Comparison of ENCODE assay signal across 1 cellular context in the genomic region with DNA sequence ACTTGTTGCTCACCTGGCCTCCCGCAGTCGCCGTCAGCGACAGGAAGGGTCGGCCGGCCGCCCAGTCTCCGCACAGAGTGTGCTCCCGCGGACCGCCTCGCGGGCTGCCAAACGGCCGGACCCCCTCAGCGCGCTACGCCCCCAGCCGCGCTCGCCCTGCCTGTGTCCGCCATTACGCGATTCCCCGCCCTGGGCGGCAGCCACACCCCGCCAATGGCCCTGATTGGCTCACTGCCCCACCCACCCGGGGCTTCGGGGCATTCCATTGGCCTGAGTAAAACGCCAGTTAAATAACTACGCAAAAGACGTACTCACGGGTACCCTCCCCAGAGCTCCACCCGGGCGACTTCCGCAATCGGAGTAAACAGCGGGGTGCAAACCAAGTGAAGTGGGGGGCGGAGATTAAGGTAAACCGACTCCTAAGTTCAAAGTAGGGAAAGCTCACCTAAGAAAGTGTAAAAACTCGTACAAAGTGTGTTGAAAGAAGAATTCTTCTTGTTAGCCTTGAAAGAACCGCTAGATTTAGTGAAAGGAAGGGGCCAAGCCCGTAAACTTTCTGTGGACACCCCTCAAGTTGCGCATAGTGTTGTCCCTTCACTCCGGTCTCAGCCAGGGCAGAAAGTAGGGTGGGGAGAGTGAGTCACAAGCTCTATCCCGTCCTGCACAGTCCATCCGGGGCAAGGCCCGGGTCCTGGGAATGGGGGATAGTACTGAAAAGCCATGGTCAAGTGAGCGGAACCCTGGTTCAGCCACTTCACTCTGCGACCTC.
TF ChIP-seq lines count a peak whose summit lies in the region.

A gene with protein sequence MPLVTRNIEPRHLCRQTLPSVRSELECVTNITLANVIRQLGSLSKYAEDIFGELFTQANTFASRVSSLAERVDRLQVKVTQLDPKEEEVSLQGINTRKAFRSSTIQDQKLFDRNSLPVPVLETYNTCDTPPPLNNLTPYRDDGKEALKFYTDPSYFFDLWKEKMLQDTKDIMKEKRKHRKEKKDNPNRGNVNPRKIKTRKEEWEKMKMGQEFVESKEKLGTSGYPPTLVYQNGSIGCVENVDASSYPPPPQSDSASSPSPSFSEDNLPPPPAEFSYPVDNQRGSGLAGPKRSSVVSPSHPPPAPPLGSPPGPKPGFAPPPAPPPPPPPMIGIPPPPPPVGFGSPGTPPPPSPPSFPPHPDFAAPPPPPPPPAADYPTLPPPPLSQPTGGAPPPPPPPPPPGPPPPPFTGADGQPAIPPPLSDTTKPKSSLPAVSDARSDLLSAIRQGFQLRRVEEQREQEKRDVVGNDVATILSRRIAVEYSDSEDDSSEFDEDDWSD (minus strand): TSS at position 195 of the 769 bp plus-strand sequence. CDS start 61,277 bp downstream, outside the sequence.

TF ChIP-seq in WTC11, 78 proteins besides CTCF, POLR2A, EP300 and RAD21 (continued from another document):
- TF ChIP-seq, protein P1, sequence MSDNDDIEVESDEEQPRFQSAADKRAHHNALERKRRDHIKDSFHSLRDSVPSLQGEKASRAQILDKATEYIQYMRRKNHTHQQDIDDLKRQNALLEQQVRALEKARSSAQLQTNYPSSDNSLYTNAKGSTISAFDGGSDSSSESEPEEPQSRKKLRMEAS (CRISPR knock-in tag; IDR thresholded peaks at IDR 0.05): no peak
- TF ChIP-seq ZNF416 (CRISPR knock-in tag; IDR thresholded peaks at IDR 0.05): 0 out of 2 replicates have a peak, but pooled peaks have one; percentile 21
- no peak for TF ChIP-seq ZNF671 (CRISPR knock-in tag; IDR thresholded peaks at IDR 0.05)
- no peak for TF ChIP-seq ZNF425 (CRISPR knock-in tag; conservative IDR thresholded peaks at IDR 0.05)
- TF ChIP-seq, protein P2, sequence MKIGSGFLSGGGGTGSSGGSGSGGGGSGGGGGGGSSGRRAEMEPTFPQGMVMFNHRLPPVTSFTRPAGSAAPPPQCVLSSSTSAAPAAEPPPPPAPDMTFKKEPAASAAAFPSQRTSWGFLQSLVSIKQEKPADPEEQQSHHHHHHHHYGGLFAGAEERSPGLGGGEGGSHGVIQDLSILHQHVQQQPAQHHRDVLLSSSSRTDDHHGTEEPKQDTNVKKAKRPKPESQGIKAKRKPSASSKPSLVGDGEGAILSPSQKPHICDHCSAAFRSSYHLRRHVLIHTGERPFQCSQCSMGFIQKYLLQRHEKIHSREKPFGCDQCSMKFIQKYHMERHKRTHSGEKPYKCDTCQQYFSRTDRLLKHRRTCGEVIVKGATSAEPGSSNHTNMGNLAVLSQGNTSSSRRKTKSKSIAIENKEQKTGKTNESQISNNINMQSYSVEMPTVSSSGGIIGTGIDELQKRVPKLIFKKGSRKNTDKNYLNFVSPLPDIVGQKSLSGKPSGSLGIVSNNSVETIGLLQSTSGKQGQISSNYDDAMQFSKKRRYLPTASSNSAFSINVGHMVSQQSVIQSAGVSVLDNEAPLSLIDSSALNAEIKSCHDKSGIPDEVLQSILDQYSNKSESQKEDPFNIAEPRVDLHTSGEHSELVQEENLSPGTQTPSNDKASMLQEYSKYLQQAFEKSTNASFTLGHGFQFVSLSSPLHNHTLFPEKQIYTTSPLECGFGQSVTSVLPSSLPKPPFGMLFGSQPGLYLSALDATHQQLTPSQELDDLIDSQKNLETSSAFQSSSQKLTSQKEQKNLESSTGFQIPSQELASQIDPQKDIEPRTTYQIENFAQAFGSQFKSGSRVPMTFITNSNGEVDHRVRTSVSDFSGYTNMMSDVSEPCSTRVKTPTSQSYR (CRISPR knock-in tag; IDR thresholded peaks at IDR 0.05): 0 out of 2 replicates have a peak, but pooled peaks have one; percentile 26
- no peak for TF ChIP-seq IRF2 (CRISPR knock-in tag; IDR thresholded peaks at IDR 0.05; ENCODE audit: borderline replicate concordance, low read depth)
- TF ChIP-seq RORB (CRISPR knock-in tag; IDR thresholded peaks at IDR 0.05): no peak
- peak; percentile 65; the same call in 1 of the 2 replicates for TF ChIP-seq TEAD1 (CRISPR knock-in tag; IDR thresholded peaks at IDR 0.05)
- TF ChIP-seq USF1 (CRISPR knock-in tag; IDR thresholded peaks at IDR 0.05): no peak
- TF ChIP-seq NR1H2 (CRISPR knock-in tag; IDR thresholded peaks at IDR 0.05): no peak
- no peak for TF ChIP-seq ATF1 (CRISPR knock-in tag; IDR thresholded peaks at IDR 0.05)
- TF ChIP-seq MLX (CRISPR knock-in tag; IDR thresholded peaks at IDR 0.05): no peak
- TF ChIP-seq, protein P3, sequence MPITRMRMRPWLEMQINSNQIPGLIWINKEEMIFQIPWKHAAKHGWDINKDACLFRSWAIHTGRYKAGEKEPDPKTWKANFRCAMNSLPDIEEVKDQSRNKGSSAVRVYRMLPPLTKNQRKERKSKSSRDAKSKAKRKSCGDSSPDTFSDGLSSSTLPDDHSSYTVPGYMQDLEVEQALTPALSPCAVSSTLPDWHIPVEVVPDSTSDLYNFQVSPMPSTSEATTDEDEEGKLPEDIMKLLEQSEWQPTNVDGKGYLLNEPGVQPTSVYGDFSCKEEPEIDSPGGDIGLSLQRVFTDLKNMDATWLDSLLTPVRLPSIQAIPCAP (CRISPR knock-in tag; IDR thresholded peaks at IDR 0.05): 0 out of 2 replicates have a peak, but pooled peaks have one; percentile 65
- TF ChIP-seq ZNF121 (CRISPR knock-in tag; IDR thresholded peaks at IDR 0.05): no peak
- TF ChIP-seq FOXK1 (CRISPR knock-in tag; IDR thresholded peaks at IDR 0.05): peak; percentile 74; the same call in 1 of the 2 replicates
- TF ChIP-seq E2F4 (CRISPR knock-in tag; IDR thresholded peaks at IDR 0.05; ENCODE audit: borderline replicate concordance, low read depth): no peak
- no peak for TF ChIP-seq TCF7 (CRISPR knock-in tag; IDR thresholded peaks at IDR 0.05; ENCODE audit: low read depth)
- no peak for TF ChIP-seq GRHL2 (CRISPR knock-in tag; IDR thresholded peaks at IDR 0.05; ENCODE audit: insufficient replicate concordance, severe bottlenecking)
- TF ChIP-seq USF2 (CRISPR knock-in tag; IDR thresholded peaks at IDR 0.05): no peak
